19 cellular contexts compared by ENCODE assay signal in genomic region chr3:166190360-166190759, GRCh38.
DNase-seq lines count a peak whose midpoint lies in the region; ATAC-seq and TF ChIP-seq lines count a peak whose summit lies in the region.
"Had no signal": no experiment of that assay in that cellular context is flagged by ENCODE, and none has a peak within 500 bp of the region (broad histone marks: within the 10 kb centered on the region; RNA-seq: fewer than 3 reads in every experiment).

No MANE protein-coding gene starts in this region.

- dilution Hi-C loops in IMR-90 (cut with HindIII; ENCODE audit: low sequenced_read_pairs, unreplicated experiment): no loop called here

- H3K79me1 ChIP-seq in IMR-90 (ENCODE audit: low read depth in 1 of 2, low read length in 2 of 2): no peaks in the 10 kb centered on the region

- H4K91ac ChIP-seq in IMR-90 (ENCODE audit: insufficient read depth, low read depth, low read length): no peak overlapping the region

- H3K4me3 ChIP-seq in IMR-90 (ENCODE audit: insufficient read depth, low read depth, low read length) (no peak overlapping the region), brain microvascular endothelial cell (ENCODE audit: low read depth, low read length) (no peak overlapping the region), hepatocyte (no peak overlapping the region), right lobe of liver (no peak overlapping the region)
- H3K4me3 ChIP-seq: coronary artery, spleen, stomach had no signal

- in situ Hi-C loops in IMR-90 (cut with MboI; ENCODE audit: low sequenced_read_pairs): no loop called here
- in situ Hi-C loops in brain microvascular endothelial cell (cut with HindIII; ENCODE audit: low pct_ligation_motif_present, low sequenced_read_pairs): no loop called here
- in situ Hi-C loops in G401 (cut with HindIII; ENCODE audit: low sequenced_read_pairs): no loop called here

- CTCF ChIA-PET in IMR-90 (lab: Yijun Ruan, JAX): interaction anchor here (0.7 kb wide), 1 partner anchor 632 kb away, joined by 5 read pairs; no protein-coding TSS in a partner anchor

- no peak overlapping the region for H3K14ac ChIP-seq in IMR-90 (replicated peaks; ENCODE audit: low read depth, low read length)

- no peak overlapping the region for H3K56ac ChIP-seq in IMR-90 (ENCODE audit: extremely low read depth, insufficient read depth, low read length)

- no peaks in the 10 kb centered on the region for H3K79me2 ChIP-seq in hepatocyte
- H3K79me2 ChIP-seq: parathyroid adenoma had no signal

- no peak overlapping the region for H2BK5ac ChIP-seq in IMR-90 (ENCODE audit: low read depth, low read length, poor library complexity, severe bottlenecking)

- no peak for TF ChIP-seq POLR2A in IMR-90 (IDR thresholded peaks at IDR 0.05; ENCODE audit: low read depth, low read length)
- TF ChIP-seq POLR2A in right lobe of liver (IDR thresholded peaks at IDR 0.05): no peak

- no peak overlapping the region for H3K4me2 ChIP-seq in IMR-90 (ENCODE audit: low read depth, low read length)
- H3K4me2 ChIP-seq in hepatocyte: no peak overlapping the region

- TF ChIP-seq RAD21 in IMR-90 (IDR thresholded peaks at IDR 0.05; ENCODE audit: low read length): no peak

- no TSS peak for BruUV-seq in IMR-90 (replicated peaks; lab: Mats Ljungman, UMichigan)

- H3K9me2 ChIP-seq in hepatocyte (replicated peaks; ENCODE audit: insufficient read depth): no peaks in the 10 kb centered on the region

- H2AFZ ChIP-seq in IMR-90 (replicated peaks; ENCODE audit: low read length, poor library complexity): no peak overlapping the region
- H2AFZ ChIP-seq in hepatocyte: no peak overlapping the region
- H2AFZ ChIP-seq: parathyroid adenoma had no signal

- H3K9ac ChIP-seq in IMR-90 (ENCODE audit: low read depth, low read length): no peak overlapping the region
- H3K9ac ChIP-seq: parathyroid adenoma had no signal

- H3K9me3 ChIP-seq in IMR-90 (ENCODE audit: control insufficient read depth, insufficient read depth, low read length): no peaks in the 10 kb centered on the region
- H3K9me3 ChIP-seq in hepatocyte (ENCODE audit: low read depth): no peaks in the 10 kb centered on the region
- H3K9me3 ChIP-seq in right lobe of liver: no peaks in the 10 kb centered on the region
- H3K9me3 ChIP-seq: stomach had no signal

- no peak overlapping the region; the same call in 1 of the 2 replicates for H2BK120ac ChIP-seq in IMR-90 (ENCODE audit: low read depth, low read length)

- no peaks in the 10 kb centered on the region for H3K36me3 ChIP-seq in IMR-90 (ENCODE audit: control insufficient read depth, insufficient read depth, low read length)
- no peaks in the 10 kb centered on the region for H3K36me3 ChIP-seq in brain microvascular endothelial cell (replicated peaks)
- H3K36me3 ChIP-seq in hepatocyte (replicated peaks; ENCODE audit: insufficient read depth, low read depth): no peaks in the 10 kb centered on the region
- no peaks in the 10 kb centered on the region for H3K36me3 ChIP-seq in right lobe of liver
- H3K36me3 ChIP-seq: spleen, stomach had no signal

- H4K5ac ChIP-seq in IMR-90 (ENCODE audit: low read depth, low read length): no peak overlapping the region

- no peak overlapping the region for H3K27ac ChIP-seq in IMR-90 (ENCODE audit: insufficient read depth, low read length)
- no peak overlapping the region for H3K27ac ChIP-seq in brain microvascular endothelial cell
- peak overlapping the region; percentile 51 for H3K27ac ChIP-seq in hepatocyte
- no peak overlapping the region for H3K27ac ChIP-seq in right lobe of liver
- H3K27ac ChIP-seq: coronary artery, HL-60, parathyroid adenoma, spleen, stomach had no signal

- DNase-seq in COLO668 (lab: John Stamatoyannopoulos, UW; ENCODE audit: unreplicated experiment): peak; percentile 3
- peak; percentile 86 for DNase-seq in IMR-90
- no peak for DNase-seq in brain microvascular endothelial cell
- DNase-seq in hepatocyte (ENCODE audit: low spot score): peak; percentile 26
- DNase-seq in G401 (ENCODE audit: low spot score): no peak
- DNase-seq in right lobe of liver: no peak
- DNase-seq: activated CD4-positive, alpha-beta T cell treated with anti-CD3 and anti-CD28 coated beads, Interleukin-2, amount 50 U/mL, for 1 hour; activated T-cell treated with anti-CD3 and anti-CD28 coated beads, Interleukin-2, amount 50 U/mL, for 24 hours; NCI-H2081 treated with DMSO at 0.1 percent for 48 hours; SHP77 treated with DMSO at 0.1 percent for 48 hours; spleen; stomach; T-helper 9 cell had no signal

- no peak overlapping the region for H4K8ac ChIP-seq in IMR-90 (ENCODE audit: low read depth in 2 of 2, low read length in 2 of 2)

- H2BK20ac ChIP-seq in IMR-90 (ENCODE audit: low read depth, low read length): no peak overlapping the region

- intact Hi-C loops in IMR-90 (cut with micrococcal nuclease) (no loop called here), right lobe of liver (cut with DNase I) (no loop called here)

- no peak overlapping the region for H2AK9ac ChIP-seq in IMR-90 (replicated peaks; ENCODE audit: low read depth, low read length, poor library complexity)

- no peak overlapping the region for H3K4ac ChIP-seq in IMR-90 (ENCODE audit: low read depth, low read length)

- no peak overlapping the region for H2BK15ac ChIP-seq in IMR-90 (ENCODE audit: low read depth, low read length)

- no peak overlapping the region for H3K18ac ChIP-seq in IMR-90 (ENCODE audit: low read depth, low read length)

- ATAC-seq in IMR-90 (ENCODE audit: low read depth) (peak; percentile 88), GM18870 (IDR thresholded peaks at IDR 0.05; ENCODE audit: unreplicated experiment) (no peak), GM21786 (IDR thresholded peaks at IDR 0.05; ENCODE audit: unreplicated experiment) (no peak), right lobe of liver (no peak)
- ATAC-seq: HCT116 had no signal

- H3K27me3 ChIP-seq in IMR-90 (ENCODE audit: control insufficient read depth, insufficient read depth, low read length) (no peaks in the 10 kb centered on the region), brain microvascular endothelial cell (replicated peaks) (no peaks in the 10 kb centered on the region), hepatocyte (no peaks in the 10 kb centered on the region), right lobe of liver (no peaks in the 10 kb centered on the region)
- H3K27me3 ChIP-seq: spleen, stomach had no signal

- no peaks in the 10 kb centered on the region for H3K9me1 ChIP-seq in IMR-90 (ENCODE audit: insufficient read depth, low read length)

- POLR2A ChIA-PET in IMR-90 (lab: Charles Lee; ENCODE audit: unreplicated experiment): no interaction called here

- no peaks in the 10 kb centered on the region for H3K4me1 ChIP-seq in IMR-90 (ENCODE audit: control insufficient read depth, insufficient read depth, low read length)
- no peaks in the 10 kb centered on the region for H3K4me1 ChIP-seq in hepatocyte (ENCODE audit: insufficient read depth)
- H3K4me1 ChIP-seq in right lobe of liver: no peaks in the 10 kb centered on the region
- H3K4me1 ChIP-seq: parathyroid adenoma, spleen, stomach had no signal

- no peak overlapping the region for H3K23ac ChIP-seq in IMR-90 (ENCODE audit: low read depth, low read length)

- no peaks in the 10 kb centered on the region for H4K20me1 ChIP-seq in IMR-90 (ENCODE audit: insufficient read depth, low read length)
- H4K20me1 ChIP-seq in hepatocyte (ENCODE audit: insufficient read depth, poor library complexity, severe bottlenecking): no peaks in the 10 kb centered on the region

- no peak for TF ChIP-seq CTCF in IMR-90 (conservative IDR thresholded peaks at IDR 0.05; ENCODE audit: low read depth, low read length)
- TF ChIP-seq CTCF in brain microvascular endothelial cell (IDR thresholded peaks at IDR 0.05; ENCODE audit: low read depth, low read length, missing control alignments): peak; percentile 49
- TF ChIP-seq CTCF in hepatocyte (IDR thresholded peaks at IDR 0.05; ENCODE audit: poor library complexity): peak; percentile 15
- no peak for TF ChIP-seq CTCF in right lobe of liver (IDR thresholded peaks at IDR 0.05)

- no peak overlapping the region for H2AK5ac ChIP-seq in IMR-90 (ENCODE audit: low read depth, low read length)

- WGBS in IMR-90 (ENCODE audit: extremely low coverage in 2 of 2, insufficient read length in 1 of 2), 2 experiments: no CpG with 5 or more reads among the region's 1 CpG
- 18% methylated on average over 1 of the region's 1 CpG for WGBS in hepatocyte (ENCODE audit: low lambda C conversion rate, missing lambda C conversion rate)
- WGBS in right lobe of liver (ENCODE audit: insufficient coverage, low coverage, low lambda C conversion rate, missing lambda C conversion rate): 28% methylated on average over 1 of the region's 1 CpG

TF ChIP-seq in IMR-90, 13 proteins besides CTCF, POLR2A, EP300 and RAD21:
- TF ChIP-seq RFX5 (IDR thresholded peaks at IDR 0.05; ENCODE audit: low read depth, low read length) (peak; percentile 86), BHLHE40 (IDR thresholded peaks at IDR 0.05; ENCODE audit: low read depth, low read length) (0 out of 2 replicates have a peak, but pooled peaks have one; percentile 11), SMC3 (IDR thresholded peaks at IDR 0.05; ENCODE audit: low read depth, low read length) (no peak)

Comparison
In these comparisons a context has a peak if more than half of its experiments do, and no peak if none do; other contexts are left out.
1. DNase-seq: peak in COLO668 (single experiment), IMR-90 (single experiment) and hepatocyte (single experiment); none in brain microvascular endothelial cell (single experiment), G401 (single experiment) and right lobe of liver (0 of 3).
2. CTCF ChIP-seq: peak in brain microvascular endothelial cell (single experiment) and hepatocyte (single experiment); none in IMR-90 (single experiment) and right lobe of liver (0 of 4).